Comparison of ENCODE assay signal across 13 cellular contexts in the genomic region with DNA sequence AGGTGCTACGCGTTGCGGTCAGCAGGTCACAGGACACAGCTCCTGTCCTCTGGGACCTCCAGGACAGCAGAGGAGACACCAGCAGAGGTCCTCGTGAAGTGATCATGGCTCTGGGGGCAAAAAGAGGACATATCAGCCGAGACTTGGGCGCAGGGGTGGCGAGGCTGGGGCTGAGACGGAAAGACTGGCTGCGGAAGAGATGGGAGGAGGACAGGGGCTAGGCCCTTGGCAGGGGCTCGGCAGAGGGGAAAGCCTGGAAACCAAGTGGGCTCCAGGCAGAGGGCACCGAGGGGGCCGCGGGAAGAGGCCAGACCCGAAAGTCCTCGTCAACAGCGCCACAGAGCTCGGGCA. TPM values are rescaled to one million over a fixed set of nuclear protein-coding genes. Genes with fewer than 3 reads are reported as not detected.
DNase-seq lines count a peak whose midpoint lies in the region; ATAC-seq, FAIRE-seq and TF ChIP-seq lines count a peak whose summit lies in the region.
"Had no signal": no experiment of that assay in that cellular context is flagged by ENCODE, and none has a peak within 500 bp of the region (broad histone marks: within the 10 kb centered on the region; RNA-seq: fewer than 3 reads in every experiment).

No MANE protein-coding gene starts in this region.

- no peak for FAIRE-seq in RCC 7860 (lab: Jason Lieb, UNC)

- H2AFZ ChIP-seq in PC-9: peak overlapping the region; percentile 91

- BruUV-seq in Caco-2 (replicated peaks; lab: Mats Ljungman, UMichigan) (no TSS peak), PC-9 (replicated peaks; lab: Mats Ljungman, UMichigan) (no TSS peak)

- no peak overlapping the region for H3K9ac ChIP-seq in iPS-18a (ENCODE audit: low read length)

- H3K4me1 Mint-ChIP-seq in Caco-2 (ENCODE audit: low read depth, unreplicated experiment): peaks cover 6% of the 10 kb centered on the region

- H3K4me3 ChIP-seq in Caco-2 (ENCODE audit: low read depth, low read length) (peak overlapping the region; percentile 34; the same call in 1 of the 2 replicates), PC-9 (peak overlapping the region; percentile 60; the same call in 1 of the 2 replicates), iPS-18a (ENCODE audit: low read length) (peak overlapping the region; percentile 25), gastrocnemius medialis (peak overlapping the region in 3 of 4 donors; percentile 41 to 52 (median 43))
- H3K4me3 ChIP-seq in effector memory CD4-positive, alpha-beta T cell (ENCODE audit: insufficient read depth, low read depth, low read length, poor library complexity, severe bottlenecking): no peak overlapping the region
- H3K4me3 ChIP-seq: SK-N-MC had no signal

- H3K27me3 Mint-ChIP-seq in Caco-2 (ENCODE audit: insufficient read depth, unreplicated experiment): peaks cover 9% of the 10 kb centered on the region

- TF ChIP-seq CTCF in Caco-2 (IDR thresholded peaks at IDR 0.05; ENCODE audit: insufficient read depth in 1 of 2, low read depth in 1 of 2, low read length in 1 of 2, severe bottlenecking in 1 of 2, unreplicated experiment in 1 of 2) (no peak), PC-9 (conservative IDR thresholded peaks at IDR 0.05) (no peak), gastrocnemius medialis (IDR thresholded peaks at IDR 0.05 in 4 of 5, conservative IDR thresholded peaks at IDR 0.05 in 1 of 5) (no peak)

- no peaks in the 10 kb centered on the region for H3K9me2 ChIP-seq in PC-9 (ENCODE audit: insufficient read depth)

- H3K4me2 ChIP-seq in PC-9: peak overlapping the region; percentile 94

- H4K20me1 ChIP-seq in PC-9 (ENCODE audit: insufficient read depth): no peaks in the 10 kb centered on the region

- POLR2A ChIA-PET in Caco-2 (lab: Charles Lee) (no interaction called here), PC-9 (lab: Charles Lee; ENCODE audit: unreplicated experiment) (interaction anchor here (0.6 kb wide), 1 partner anchor 191 kb away, joined by 10 read pairs; no protein-coding TSS in a partner anchor)

- H3K36me3 Mint-ChIP-seq in Caco-2 (ENCODE audit: insufficient read depth, unreplicated experiment): no peaks in the 10 kb centered on the region
- H3K36me3 Mint-ChIP-seq: natural killer cell had no signal

- TF ChIP-seq POLR2A in gastrocnemius medialis (IDR thresholded peaks at IDR 0.05): no peak

- H3K27me3 ChIP-seq in Caco-2 (replicated peaks; ENCODE audit: control insufficient read depth, insufficient read depth, low read length): no peaks in the 10 kb centered on the region; the same call in 1 of the 2 replicates
- no peaks in the 10 kb centered on the region for H3K27me3 ChIP-seq in PC-9 (ENCODE audit: insufficient read depth, low read depth)
- H3K27me3 ChIP-seq in iPS-18a (ENCODE audit: control insufficient read depth, insufficient read depth, low read length): peaks cover 24% of the 10 kb centered on the region
- H3K27me3 ChIP-seq in gastrocnemius medialis: peaks cover 0 to 3% (median 3%) of the 10 kb centered on the region in 3 donors
- H3K27me3 ChIP-seq in effector memory CD4-positive, alpha-beta T cell (replicated peaks; ENCODE audit: control insufficient read depth, insufficient read depth, low read length, poor library complexity, severe bottlenecking): peaks cover 11% of the 10 kb centered on the region

- in situ Hi-C loops in gastrocnemius medialis (cut with MboI; ENCODE audit: low sequenced_read_pairs in 4 of 4): loop anchor here (5.0 to 25.0 kb wide), 7 partner anchors 85 to 252 kb away; a partner anchor contains a TSS

- no peaks in the 10 kb centered on the region for H3K4me1 ChIP-seq in Caco-2
- H3K4me1 ChIP-seq in PC-9 (replicated peaks; ENCODE audit: insufficient read depth): 0 out of 2 replicates have a peak, but pooled peaks cover 11% of the 10 kb centered on the region
- H3K4me1 ChIP-seq in iPS-18a (ENCODE audit: control insufficient read depth, low read depth, low read length): peaks cover 4% of the 10 kb centered on the region
- H3K4me1 ChIP-seq in gastrocnemius medialis: peaks cover 12 to 18% of the 10 kb centered on the region in 2 donors
- no peaks in the 10 kb centered on the region for H3K4me1 ChIP-seq in effector memory CD4-positive, alpha-beta T cell (ENCODE audit: control insufficient read depth, insufficient read depth, low read length, poor library complexity, severe bottlenecking)

- ATAC-seq in gastrocnemius medialis: peak in 1 of 2 donors; percentile 7

- DNase-seq in Caco-2 (no peak), PC-9 (no peak), gastrocnemius medialis (peak in 1 of 2 donors; percentile 38), DMS53 treated with DMSO at 0.1 percent for 48 hours (lab: John Stamatoyannopoulos, UW; ENCODE audit: unreplicated experiment) (no peak), RCC 7860 (ENCODE audit: low spot score) (no peak), kidney tubule cell (ENCODE audit: low spot score) (no peak)
- DNase-seq in effector memory CD4-positive, alpha-beta T cell: no peak
- DNase-seq: activated CD4-positive, alpha-beta T cell treated with anti-CD3 and anti-CD28 coated beads, Interleukin-2, amount 50 U/mL, for 4 hours; NCI-H1105 had no signal

- H3K9me3 Mint-ChIP-seq in Caco-2 (ENCODE audit: unreplicated experiment): no peaks in the 10 kb centered on the region
- H3K9me3 Mint-ChIP-seq: natural killer cell had no signal

- CTCF ChIA-PET in Caco-2 (lab: Charles Lee): interaction anchor here (1.3 to 1.4 kb wide), 3 partner anchors 32 to 256 kb away, joined by 3 to 10 read pairs (median 3); a partner anchor contains a TSS
- CTCF ChIA-PET in PC-9 (lab: Charles Lee): interaction anchor here (0.7 to 1.2 kb wide), 2 partner anchors 83 to 363 kb away, joined by 3 to 4 read pairs; no protein-coding TSS in a partner anchor

- H3K79me2 ChIP-seq in PC-9 (ENCODE audit: low read depth): no peaks in the 10 kb centered on the region

- H3K4me3 Mint-ChIP-seq in Caco-2 (ENCODE audit: unreplicated experiment): peak overlapping the region; percentile 84
- H3K4me3 Mint-ChIP-seq: natural killer cell had no signal

- no peaks in the 10 kb centered on the region for H3F3A ChIP-seq in PC-9 (ENCODE audit: insufficient read depth, low read depth)

- peak overlapping the region; percentile 90 for H3K27ac Mint-ChIP-seq in Caco-2 (ENCODE audit: unreplicated experiment)
- H3K27ac Mint-ChIP-seq: natural killer cell had no signal

- no peak overlapping the region for H3K27ac ChIP-seq in PC-9
- H3K27ac ChIP-seq in iPS-18a (ENCODE audit: low read length): no peak overlapping the region
- H3K27ac ChIP-seq in gastrocnemius medialis: peak overlapping the region; percentile 90 to 97 (median 90)
- H3K27ac ChIP-seq in effector memory CD4-positive, alpha-beta T cell (ENCODE audit: insufficient read depth, low read length, poor library complexity, severe bottlenecking): no peak overlapping the region
- H3K27ac ChIP-seq: SK-N-MC had no signal

- H3K9me3 ChIP-seq in Caco-2 (no peaks in the 10 kb centered on the region), PC-9 (ENCODE audit: insufficient read depth, low read depth) (no peaks in the 10 kb centered on the region), iPS-18a (ENCODE audit: control insufficient read depth, low read depth, low read length) (no peaks in the 10 kb centered on the region), gastrocnemius medialis (no peaks in the 10 kb centered on the region)
- no peaks in the 10 kb centered on the region for H3K9me3 ChIP-seq in effector memory CD4-positive, alpha-beta T cell (ENCODE audit: control insufficient read depth, low read length)
- H3K9me3 ChIP-seq: suprapubic skin had no signal

- intact Hi-C loops in Caco-2 (cut with micrococcal nuclease; ENCODE audit: unreplicated experiment): loop anchor here (1.0 to 10.0 kb wide), 5 partner anchors 32 to 465 kb away; a partner anchor contains a TSS
- intact Hi-C loops in PC-9 (cut with micrococcal nuclease; ENCODE audit: unreplicated experiment): loop anchor here (1.0 to 5.0 kb wide), 7 partner anchors 85 to 417 kb away; a partner anchor contains a TSS
- intact Hi-C loops in gastrocnemius medialis (cut with DNase I; ENCODE audit: low total_unique reads): loop anchor here (1.0 to 2.0 kb wide), 7 partner anchors 31 to 255 kb away; a partner anchor contains a TSS

- H3K36me3 ChIP-seq in Caco-2 (ENCODE audit: control insufficient read depth, insufficient read depth, low read length) (no peaks in the 10 kb centered on the region), PC-9 (ENCODE audit: low read depth) (no peaks in the 10 kb centered on the region), iPS-18a (ENCODE audit: control insufficient read depth, low read depth, low read length) (no peaks in the 10 kb centered on the region), gastrocnemius medialis (no peaks in the 10 kb centered on the region)
- H3K36me3 ChIP-seq in effector memory CD4-positive, alpha-beta T cell (ENCODE audit: control insufficient read depth, insufficient read depth, low read length): no peaks in the 10 kb centered on the region
- H3K36me3 ChIP-seq: suprapubic skin had no signal

RNA-seq across cellular contexts. Expression of a gene that starts 4.9 kb away (rescaled TPM):
- total RNA-seq in Caco-2 (2022) (not detected in 2 replicates), PC-9 (2021) (not detected in 2 replicates), gastrocnemius medialis (not detected)
- total RNA-seq: natural killer cell, suprapubic skin had no signal

RNA-seq across cellular contexts. Expression of a gene that starts 32.6 kb away (rescaled TPM):
- total RNA-seq in Caco-2 (2022): 2.7 and 3.9 TPM in 2 replicates
- total RNA-seq in PC-9 (2021): 0.65 and 0.70 TPM in 2 replicates
- total RNA-seq in gastrocnemius medialis: 100 to 1,000 TPM in 2 of 4 donors, 10 to 100 TPM in 2; 75.1 to 157 (median 106) TPM

Comparison
In these comparisons a context has a peak if more than half of its experiments do, and no peak if none do; other contexts are left out.
1. H3K27ac ChIP-seq: peak in gastrocnemius medialis (4 of 4); none in PC-9 (single experiment), iPS-18a (single experiment) and effector memory CD4-positive, alpha-beta T cell (single experiment).
2. RNA of a gene that starts 32.6 kb away (total RNA-seq): 75.1 to 157 TPM in gastrocnemius medialis; 2.7 to 3.9 TPM in Caco-2 and 0.65 to 0.70 TPM in PC-9; every median in the first group is over 10 times any median in the second.